17 cellular contexts compared by ENCODE assay signal in the genomic region with DNA sequence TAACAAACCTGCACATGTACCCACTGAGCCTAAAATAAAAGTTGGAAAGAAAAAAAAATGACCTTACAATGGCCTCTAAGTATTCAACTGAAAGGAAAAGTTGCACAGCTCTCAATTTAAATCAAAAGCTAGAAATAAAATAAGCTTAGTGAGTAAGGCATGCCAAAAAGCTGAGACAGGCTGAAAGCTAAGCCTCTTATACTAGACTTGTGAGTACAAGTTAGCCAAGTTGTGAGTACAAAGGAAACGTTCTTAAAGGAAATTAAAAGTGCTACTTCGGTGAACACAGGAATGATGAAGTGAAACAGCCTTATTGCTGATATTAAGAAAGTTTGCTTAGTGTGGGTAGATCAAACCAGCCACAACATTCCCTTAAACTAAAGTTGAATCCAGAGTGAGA.
DNase-seq lines count a peak whose midpoint lies in the region; ATAC-seq and TF ChIP-seq lines count a peak whose summit lies in the region.
"Had no signal": no experiment of that assay in that cellular context is flagged by ENCODE, and none has a peak within 500 bp of the region (broad histone marks: within the 10 kb centered on the region; RNA-seq: fewer than 3 reads in every experiment).

No MANE protein-coding gene starts in this region.

- TF ChIP-seq CTCF in foreskin keratinocyte (conservative IDR thresholded peaks at IDR 0.05) (no peak), retinal pigment epithelial cell (conservative IDR thresholded peaks at IDR 0.05; ENCODE audit: low read depth, low read length) (no peak)

- no peaks in the 10 kb centered on the region for H3K4me1 ChIP-seq in foreskin keratinocyte
- H3K4me1 ChIP-seq: A549 had no signal

- ATAC-seq in foreskin keratinocyte: peak; percentile 39
- ATAC-seq in HG02588 (IDR thresholded peaks at IDR 0.05; ENCODE audit: unreplicated experiment): no peak
- no peak for ATAC-seq in HG02885 (IDR thresholded peaks at IDR 0.05; ENCODE audit: poor library complexity, unreplicated experiment)
- no peak for ATAC-seq in HG02938 (IDR thresholded peaks at IDR 0.05; ENCODE audit: unreplicated experiment)
- ATAC-seq: A549 had no signal

- DNase-seq in EH (ENCODE audit: low read depth) (peak; percentile 31), astrocyte of the hippocampus (ENCODE audit: low read depth, low spot score) (peak; percentile 56), foreskin keratinocyte (peak; percentile 44 to 73), retinal pigment epithelial cell (ENCODE audit: low read depth) (peak; percentile 92), COLO668 (lab: John Stamatoyannopoulos, UW; ENCODE audit: unreplicated experiment) (no peak)
- DNase-seq: CD4-positive, alpha-beta T cell; DMS79; Kasumi-1; NCI-H1417; NCI-H2029; NCI-H2171 treated with DMSO at 0.1 percent for 48 hours; NCI-H510A treated with DMSO at 0.1 percent for 48 hours; RPMI8226 had no signal

- peak overlapping the region; percentile 18 for H3K4me3 ChIP-seq in retinal pigment epithelial cell (ENCODE audit: low read length)
- H3K4me3 ChIP-seq: A549 had no signal

- peak overlapping the region; percentile 46 for H3K27ac ChIP-seq in foreskin keratinocyte
- H3K27ac ChIP-seq: A549 had no signal

- H3K27me3 ChIP-seq in foreskin keratinocyte: no peaks in the 10 kb centered on the region
